In the genomic region with DNA sequence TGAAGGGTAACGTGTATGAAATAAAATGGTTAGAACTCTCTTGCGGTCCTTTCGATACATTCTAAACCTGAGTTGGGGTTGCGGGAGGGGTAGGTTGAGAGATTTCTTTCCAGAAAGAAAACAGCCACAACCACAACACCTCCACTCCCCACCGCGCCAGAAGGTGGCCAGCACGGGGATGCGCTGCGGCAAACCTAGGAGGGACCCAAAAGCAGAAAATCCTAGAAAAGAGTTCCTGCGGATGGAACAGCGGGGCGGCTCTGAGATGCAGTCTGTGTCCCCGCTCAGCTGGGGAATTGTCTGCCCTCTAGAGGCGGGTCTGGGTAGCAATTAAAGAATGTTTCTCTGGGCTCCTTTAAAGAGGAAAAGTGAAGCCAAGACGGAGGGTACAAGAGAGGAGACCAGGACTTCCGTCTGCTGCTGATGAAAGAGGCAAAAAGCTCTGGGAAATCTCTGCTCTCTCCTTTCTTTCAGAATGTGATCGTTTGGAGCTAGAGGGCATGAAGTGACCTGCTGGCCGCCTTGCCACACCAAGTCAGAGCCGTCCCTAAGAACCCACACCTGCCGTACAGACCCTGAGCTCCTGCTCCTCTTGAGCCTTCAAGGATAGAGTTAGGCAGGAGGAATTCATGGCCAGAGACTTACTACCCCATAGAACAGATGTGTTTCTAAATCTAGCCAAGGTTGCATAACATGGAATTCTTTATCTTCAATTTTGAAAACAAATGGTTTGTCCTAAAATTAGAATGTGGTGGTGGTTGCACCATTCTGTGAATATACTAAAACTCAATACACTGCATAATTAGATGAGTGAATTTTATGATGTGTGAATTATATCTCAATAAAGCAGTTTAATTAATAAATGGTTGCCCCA, we compare ENCODE assay signal across 9 cellular contexts. TPM values are rescaled to one million over a fixed set of nuclear protein-coding genes. Genes with fewer than 3 reads are reported as not detected.
DNase-seq lines count a peak whose midpoint lies in the region; ATAC-seq, FAIRE-seq and TF ChIP-seq lines count a peak whose summit lies in the region.
"Had no signal": no experiment of that assay in that cellular context is flagged by ENCODE, and none has a peak within 500 bp of the region (broad histone marks: within the 10 kb centered on the region; RNA-seq: fewer than 3 reads in every experiment).

No MANE protein-coding gene starts in this region.

- H3K36me3 ChIP-seq in astrocyte (ENCODE audit: insufficient read depth, low read length): no peaks in the 10 kb centered on the region
- H3K36me3 ChIP-seq in iPS-20b (ENCODE audit: insufficient read depth, low read depth, low read length): no peaks in the 10 kb centered on the region

- H3K27me3 ChIP-seq in astrocyte (ENCODE audit: insufficient read depth, low read length): peaks cover 3% of the 10 kb centered on the region
- peaks cover 23% of the 10 kb centered on the region for H3K27me3 ChIP-seq in iPS-20b (ENCODE audit: insufficient read depth, low read length)

- ATAC-seq in GM21825 (IDR thresholded peaks at IDR 0.05; ENCODE audit: unreplicated experiment) (peak; percentile 83), T-helper 17 cell (peak; percentile 93)

- peak overlapping the region; percentile 17 for H3K9ac ChIP-seq in astrocyte (ENCODE audit: low read length)
- H3K9ac ChIP-seq in iPS-20b (ENCODE audit: low read depth, low read length): no peak overlapping the region

- peaks cover 20% of the 10 kb centered on the region for H3K4me1 Mint-ChIP-seq in T-helper 17 cell
- no peaks in the 10 kb centered on the region for H3K4me1 Mint-ChIP-seq in astrocyte (ENCODE audit: low read depth, unreplicated experiment)

- no peak overlapping the region for H3K27ac ChIP-seq in astrocyte (ENCODE audit: low read depth, low read length)
- H3K27ac ChIP-seq in iPS-20b (ENCODE audit: low read length): no peak overlapping the region
- H3K27ac ChIP-seq: epithelial cell of prostate had no signal

- peak overlapping the region; percentile 94 for H3K27ac Mint-ChIP-seq in T-helper 17 cell
- no peak overlapping the region for H3K27ac Mint-ChIP-seq in astrocyte (ENCODE audit: unreplicated experiment)

- H3K4me2 ChIP-seq in astrocyte (ENCODE audit: low read length): peak overlapping the region; percentile 73

- H3K9me3 Mint-ChIP-seq in astrocyte (ENCODE audit: unreplicated experiment): no peaks in the 10 kb centered on the region

- DNase-seq in EH (ENCODE audit: low read depth) (peak; percentile 70), Kasumi-1 (lab: John Stamatoyannopoulos, UW) (peak; percentile 64 to 73), T-helper 17 cell (peak; percentile 43 to 66 (median 52)), astrocyte (ENCODE audit: low read depth) (no peak), T1000 (lab: John Stamatoyannopoulos, UW) (no peak)
- peak; percentile 58 for DNase-seq in stimulated activated CD4-positive, alpha-beta T cell treated with anti-CD3 and anti-CD28 coated beads, Interleukin-12 subunit alpha, Interleukin-12 subunit beta, amount 100 ng/mL, for 4 hours

- peak overlapping the region; percentile 94 for H3K4me3 Mint-ChIP-seq in T-helper 17 cell
- H3K4me3 Mint-ChIP-seq in astrocyte (ENCODE audit: unreplicated experiment): no peak overlapping the region

- H3K4me3 ChIP-seq in astrocyte (ENCODE audit: insufficient read depth, low read depth, low read length) (peak overlapping the region; percentile 40), iPS-20b (ENCODE audit: low read length) (peak overlapping the region; percentile 43; the same call in 1 of the 2 replicates)

- TF ChIP-seq CTCF in astrocyte (IDR thresholded peaks at IDR 0.05; ENCODE audit: insufficient read depth, low read depth, low read length): peak; percentile 67

- H3K4me1 ChIP-seq in astrocyte (ENCODE audit: insufficient read depth, low read length) (no peaks in the 10 kb centered on the region), iPS-20b (ENCODE audit: insufficient read depth, low read length) (peaks cover 4% of the 10 kb centered on the region; the same call in 1 of the 2 replicates)

- H4K20me1 ChIP-seq in astrocyte (ENCODE audit: insufficient read depth, low read length): no peaks in the 10 kb centered on the region

- H2AFZ ChIP-seq in astrocyte (ENCODE audit: low read depth, low read length): peak overlapping the region; percentile 39

- peaks cover 3% of the 10 kb centered on the region for H3K36me3 Mint-ChIP-seq in T-helper 17 cell (ENCODE audit: low read depth)
- H3K36me3 Mint-ChIP-seq in astrocyte (ENCODE audit: low read depth, unreplicated experiment): no peaks in the 10 kb centered on the region

- no peaks in the 10 kb centered on the region for H3K9me3 ChIP-seq in T-helper 17 cell (ENCODE audit: control insufficient read depth, low read length, poor library complexity, severe bottlenecking)
- no peaks in the 10 kb centered on the region for H3K9me3 ChIP-seq in astrocyte (ENCODE audit: insufficient read depth, low read depth, low read length)
- H3K9me3 ChIP-seq in iPS-20b (ENCODE audit: insufficient read depth, low read depth, low read length): no peaks in the 10 kb centered on the region

- no peaks in the 10 kb centered on the region for H3K79me2 ChIP-seq in astrocyte (ENCODE audit: insufficient read depth, low read length)

- no peak for FAIRE-seq in astrocyte (lab: Jason Lieb, UNC)

- H3K27me3 Mint-ChIP-seq in T-helper 17 cell (peaks cover 44% of the 10 kb centered on the region), astrocyte (ENCODE audit: low read depth, unreplicated experiment) (peaks cover 43% of the 10 kb centered on the region)

RNA-seq across cellular contexts. Expression of a gene that starts 46.5 kb away (rescaled TPM):
- total RNA-seq in T-helper 17 cell (10 to 100 TPM; 11.3 to 14.0 TPM), astrocyte (19.9 and 22.0 TPM in 2 replicates)

Comparison
In these comparisons a context has a peak if more than half of its experiments do, and no peak if none do; other contexts are left out.
1. DNase-seq: peak in EH (single experiment), Kasumi-1 (2 of 2), T-helper 17 cell (3 of 3) and stimulated activated CD4-positive, alpha-beta T cell treated with anti-CD3 and anti-CD28 coated beads, Interleukin-12 subunit alpha, Interleukin-12 subunit beta, amount 100 ng/mL, for 4 hours (single experiment); none in astrocyte (single experiment) and T1000 (single experiment).